In genomic region chr3:30333143-30333542, GRCh38 we compare ENCODE assay signal across 16 cellular contexts.
DNase-seq lines count a peak whose midpoint lies in the region; ATAC-seq and TF ChIP-seq lines count a peak whose summit lies in the region.
"Had no signal": no experiment of that assay in that cellular context is flagged by ENCODE, and none has a peak within 500 bp of the region (broad histone marks: within the 10 kb centered on the region; RNA-seq: fewer than 3 reads in every experiment).

No MANE protein-coding gene starts in this region.

- TF ChIP-seq CTCF in CD4-positive, alpha-beta T cell (IDR thresholded peaks at IDR 0.05), result no peak
- TF ChIP-seq CTCF in GM10266 (IDR thresholded peaks at IDR 0.05; ENCODE audit: control insufficient read depth, insufficient read depth, low read depth, missing control alignments), result no peak

- no peak overlapping the region for H3K27ac ChIP-seq in CD4-positive, alpha-beta T cell (ENCODE audit: low read depth, low read length)
- H3K27ac ChIP-seq: BLaER1, KMS-11, SJCRH30 had no signal

- peaks cover 2% of the 10 kb centered on the region for H3K9me3 Mint-ChIP-seq in CD4-positive, alpha-beta T cell
- peaks cover 5% of the 10 kb centered on the region for H3K9me3 Mint-ChIP-seq in activated naive CD8-positive, alpha-beta T cell treated with anti-CD3 and anti-CD28 coated beads, Interleukin-2, amount 50 U/mL, for 24 hours
- H3K9me3 Mint-ChIP-seq in naive thymus-derived CD8-positive, alpha-beta T cell, result peaks cover 0 to 7% (median 0%) of the 10 kb centered on the region in 9 donors

- peak overlapping the region; percentile 94 for H3K27ac Mint-ChIP-seq in CD4-positive, alpha-beta T cell
- H3K27ac Mint-ChIP-seq in activated naive CD8-positive, alpha-beta T cell treated with anti-CD3 and anti-CD28 coated beads, Interleukin-2, amount 50 U/mL, for 24 hours, result no peak overlapping the region
- H3K27ac Mint-ChIP-seq in naive thymus-derived CD8-positive, alpha-beta T cell, result peak overlapping the region; percentile 96 to 99 (median 98)

- POLR2A ChIA-PET in CD4-positive, alpha-beta T cell (lab: Charles Lee), result interaction anchor here (0.8 to 1.4 kb wide), 3 partner anchors 16 to 273 kb away, joined by 3 to 4 read pairs (median 3); partner anchors contain the start of gene TGFBR2
- POLR2A ChIA-PET in naive thymus-derived CD8-positive, alpha-beta T cell (lab: Charles Lee), result interaction anchor here (0.6 to 1.2 kb wide), 4 partner anchors 10 to 309 kb away, joined by 3 to 4 read pairs (median 4); partner anchors contain the start of gene TGFBR2

- H3K4me3 Mint-ChIP-seq in CD4-positive, alpha-beta T cell, result no peak overlapping the region
- peak overlapping the region; percentile 73 for H3K4me3 Mint-ChIP-seq in activated naive CD8-positive, alpha-beta T cell treated with anti-CD3 and anti-CD28 coated beads, Interleukin-2, amount 50 U/mL, for 24 hours
- peak overlapping the region in 9 of 10 donors; percentile 59 to 89 (median 85) for H3K4me3 Mint-ChIP-seq in naive thymus-derived CD8-positive, alpha-beta T cell

- H3K4me1 Mint-ChIP-seq in CD4-positive, alpha-beta T cell (ENCODE audit: low read depth), result peaks cover 40% of the 10 kb centered on the region
- H3K4me1 Mint-ChIP-seq in activated naive CD8-positive, alpha-beta T cell treated with anti-CD3 and anti-CD28 coated beads, Interleukin-2, amount 50 U/mL, for 24 hours, result peaks cover 35% of the 10 kb centered on the region
- peaks cover 13 to 40% (median 34%) of the 10 kb centered on the region in 4 donors for H3K4me1 Mint-ChIP-seq in naive thymus-derived CD8-positive, alpha-beta T cell

- H3K36me3 Mint-ChIP-seq in CD4-positive, alpha-beta T cell (ENCODE audit: low read depth), result no peaks in the 10 kb centered on the region
- H3K36me3 Mint-ChIP-seq in activated naive CD8-positive, alpha-beta T cell treated with anti-CD3 and anti-CD28 coated beads, Interleukin-2, amount 50 U/mL, for 24 hours (ENCODE audit: low read depth), result peaks cover 2% of the 10 kb centered on the region
- peaks cover 0 to 7% (median 0%) of the 10 kb centered on the region in 3 donors for H3K36me3 Mint-ChIP-seq in naive thymus-derived CD8-positive, alpha-beta T cell

- DNase-seq in CD4-positive, alpha-beta T cell, result no peak
- DNase-seq in NCI-H146 (lab: John Stamatoyannopoulos, UW) (peak; percentile 65), GM10266 (ENCODE audit: extremely low spot score) (no peak), SKM-1 (lab: John Stamatoyannopoulos, UW; ENCODE audit: unreplicated experiment) (no peak)
- no peak for DNase-seq in activated naive CD8-positive, alpha-beta T cell treated with anti-CD3 and anti-CD28 coated beads, Interleukin-2, amount 50 U/mL, for 24 hours
- no peak for DNase-seq in naive thymus-derived CD8-positive, alpha-beta T cell
- no peak for DNase-seq in stimulated activated CD4-positive, alpha-beta T cell treated with anti-CD3 and anti-CD28 coated beads, Interleukin-2, amount 100 ng/mL, for 24 hours
- DNase-seq: MM.1S, NCI-H1105, NCI-H1930, NCI-H2171, RPMI8226, SJCRH30 had no signal

- H3K27me3 Mint-ChIP-seq in CD4-positive, alpha-beta T cell, result no peaks in the 10 kb centered on the region
- H3K27me3 Mint-ChIP-seq in activated naive CD8-positive, alpha-beta T cell treated with anti-CD3 and anti-CD28 coated beads, Interleukin-2, amount 50 U/mL, for 24 hours, result no peaks in the 10 kb centered on the region
- H3K27me3 Mint-ChIP-seq in naive thymus-derived CD8-positive, alpha-beta T cell, result no peaks in the 10 kb centered on the region

- H3K27me3 ChIP-seq in CD4-positive, alpha-beta T cell (ENCODE audit: control insufficient read depth, insufficient read depth, low read length), result no peaks in the 10 kb centered on the region
- H3K27me3 ChIP-seq: BLaER1, SJCRH30 had no signal

- no peaks in the 10 kb centered on the region for H3K9me3 ChIP-seq in CD4-positive, alpha-beta T cell (ENCODE audit: control insufficient read depth, low read length)
- H3K9me3 ChIP-seq: BLaER1, SJCRH30 had no signal

- CTCF ChIA-PET in CD4-positive, alpha-beta T cell (lab: Charles Lee), result no interaction called here

- intact Hi-C loops in CD4-positive, alpha-beta T cell (cut with DNase I, micrococcal nuclease), result loop anchor here in 1 of 2 experiments (2.0 kb wide), 1 partner anchor 22 kb away; no protein-coding TSS in a partner anchor

- ATAC-seq in CD4-positive, alpha-beta T cell (ENCODE audit: poor library complexity), result no peak
- no peak for ATAC-seq in activated naive CD8-positive, alpha-beta T cell treated with anti-CD3 and anti-CD28 coated beads, Interleukin-2, amount 50 U/mL, for 24 hours
- no peak for ATAC-seq in naive thymus-derived CD8-positive, alpha-beta T cell
- ATAC-seq: HepG2 had no signal
